In the genomic region with DNA sequence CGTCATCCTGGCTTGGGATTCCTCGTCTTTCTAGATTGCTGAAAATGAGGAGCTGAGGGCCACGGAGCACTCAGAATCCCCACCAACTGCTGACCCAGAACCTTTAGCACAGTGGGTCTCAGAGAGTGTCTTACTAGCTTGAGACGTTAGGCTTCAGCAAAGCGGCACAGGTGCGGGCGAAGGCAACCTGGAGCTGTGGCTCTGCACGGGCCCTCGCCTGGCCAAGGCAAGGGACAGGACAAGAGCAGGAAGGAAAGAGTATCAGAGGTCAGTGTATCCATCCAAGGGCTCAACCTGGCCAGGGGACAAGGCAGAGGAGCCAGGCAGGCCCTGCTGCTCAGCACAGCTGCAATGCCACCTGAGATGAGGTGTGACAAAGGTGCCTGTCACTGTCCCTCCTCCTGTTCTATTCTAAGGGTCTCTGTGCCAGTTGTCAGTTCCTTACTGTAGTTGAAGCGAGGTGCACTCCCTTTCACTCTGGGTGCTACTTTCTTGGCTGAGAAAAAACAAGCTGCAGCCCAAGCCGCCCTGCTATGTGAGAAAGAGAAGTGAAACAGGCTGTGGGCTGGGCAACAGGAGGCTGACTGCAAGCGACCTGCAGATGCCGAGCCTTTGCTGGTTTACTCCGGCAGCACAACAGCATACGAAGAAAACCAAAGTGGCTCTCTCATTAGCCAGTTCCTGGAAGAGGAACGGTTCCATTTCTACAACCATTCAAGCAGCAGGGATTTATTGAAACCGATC, we compare ENCODE assay signal across 8 cellular contexts. TPM values are rescaled to one million over a fixed set of nuclear protein-coding genes. Genes with fewer than 3 reads are reported as not detected.
DNase-seq lines count a peak whose midpoint lies in the region; ATAC-seq lines count a peak whose summit lies in the region.

No MANE protein-coding gene starts in this region.

- peaks cover 0 to 5% (median 0%) of the 10 kb centered on the region in 7 donors for H3K9me3 Mint-ChIP-seq in naive B cell

- H3K36me3 Mint-ChIP-seq in naive B cell, result no peaks in the 10 kb centered on the region

- DNase-seq in NCI-H2171 (lab: John Stamatoyannopoulos, UW) (peak; percentile 14), NCI-H2171 treated with DMSO at 0.1 percent for 48 hours (lab: John Stamatoyannopoulos, UW) (no peak), naive B cell (peak; percentile 88), T1000 (lab: John Stamatoyannopoulos, UW) (no peak), activated gamma-delta T cell treated with Interleukin-2 at 50 U/mL for 16 hours (no peak), DMS79 (lab: John Stamatoyannopoulos, UW) (no peak)
- peak; percentile 25 to 30 for DNase-seq in activated CD4-positive, alpha-beta T cell treated with anti-CD3 and anti-CD28 coated beads, Interleukin-2, amount 50 U/mL, for 4 hours

- H3K27me3 Mint-ChIP-seq in naive B cell, result no peaks in the 10 kb centered on the region

- H3K4me3 Mint-ChIP-seq in naive B cell, result peak overlapping the region; percentile 39 to 92 (median 80)

- H3K4me1 Mint-ChIP-seq in naive B cell, result peaks cover 79 to 94% (median 84%) of the 10 kb centered on the region in 3 donors

- H3K27ac Mint-ChIP-seq in naive B cell, result peak overlapping the region; percentile 94 to 99 (median 96)

- ATAC-seq in HG03108 (IDR thresholded peaks at IDR 0.05; ENCODE audit: unreplicated experiment) (peak; percentile 76), naive B cell (ENCODE audit: low read depth in 2 of 2) (peak; percentile 97)

RNA-seq across cellular contexts. Expression of a gene that starts 33.3 kb away (rescaled TPM):
- polyA plus RNA-seq in naive B cell (ENCODE audit: low read depth in 6 of 6), result 10 to 100 TPM in 1 of 6 donors, 1 to 10 TPM in 5; 5.8 to 10.1 (median 8.9) TPM

Comparison
In these comparisons a context has a peak if more than half of its experiments do, and no peak if none do; other contexts are left out.
1. DNase-seq: peak in NCI-H2171 (single experiment), activated CD4-positive, alpha-beta T cell treated with anti-CD3 and anti-CD28 coated beads, Interleukin-2, amount 50 U/mL, for 4 hours (2 of 2) and naive B cell (single experiment); none in NCI-H2171 treated with DMSO at 0.1 percent for 48 hours (single experiment), T1000 (single experiment), activated gamma-delta T cell treated with Interleukin-2 at 50 U/mL for 16 hours (single experiment) and DMS79 (single experiment).